11 cellular contexts compared by ENCODE assay signal in the genomic region with DNA sequence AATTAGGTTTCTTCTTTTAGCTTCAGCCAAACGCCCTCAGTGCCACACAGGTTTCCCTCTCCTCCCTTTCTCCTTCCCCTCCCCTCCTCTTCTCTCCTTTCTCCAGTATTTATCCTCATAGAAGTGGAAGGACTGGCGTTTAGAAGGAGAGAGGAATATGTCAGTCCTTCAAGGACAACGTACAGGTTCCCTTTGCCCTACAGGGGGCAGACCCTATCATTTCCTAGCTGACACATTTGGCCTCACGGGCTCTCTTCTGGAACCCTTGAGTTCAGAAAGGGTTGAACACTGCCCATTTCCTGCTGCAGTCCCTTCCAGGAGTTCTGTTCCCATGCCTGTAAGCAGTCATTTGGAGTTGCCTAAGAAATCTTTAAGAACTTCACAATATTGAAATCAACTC. TPM values are rescaled to one million over a fixed set of nuclear protein-coding genes. Genes with fewer than 3 reads are reported as not detected.
DNase-seq lines count a peak whose midpoint lies in the region; ATAC-seq, FAIRE-seq and TF ChIP-seq lines count a peak whose summit lies in the region.
"Had no signal": no experiment of that assay in that cellular context is flagged by ENCODE, and none has a peak within 500 bp of the region (broad histone marks: within the 10 kb centered on the region; RNA-seq: fewer than 3 reads in every experiment).

No MANE protein-coding gene starts in this region.

- no peak overlapping the region for H4K91ac ChIP-seq in H1 (replicated peaks; ENCODE audit: insufficient read length, low read length)

- H4K8ac ChIP-seq in H1 (ENCODE audit: extremely low read depth, insufficient read depth, low read length), result no peak overlapping the region

- H3K4me1 ChIP-seq in A549 (peaks cover 17% of the 10 kb centered on the region; the same call in 2 of the 3 replicates), H1 (replicated peaks in 1 of 4; ENCODE audit: control insufficient read depth in 3 of 4, insufficient read depth in 4 of 4, low read length in 3 of 4) (peaks cover 5 to 11% (median 7%) of the 10 kb centered on the region in 4 experiments; a peak in 4 of 7 replicates)

- no peak overlapping the region for H3K18ac ChIP-seq in H1 (ENCODE audit: extremely low read depth, low read length)

- no peak overlapping the region for H3K56ac ChIP-seq in H1 (replicated peaks; ENCODE audit: insufficient read length, low read depth, low read length)

- TF ChIP-seq CTCF in A549 (IDR thresholded peaks at IDR 0.05), result peak; percentile 26; the same call in 2 of the 3 replicates
- peak; percentile 4 to 51 (median 48) for TF ChIP-seq CTCF in H1 (IDR thresholded peaks at IDR 0.05; ENCODE audit: control extremely low read depth in 1 of 3, insufficient read depth in 1 of 3, low read depth in 1 of 3, low read length in 3 of 3)

- peaks cover 2% of the 10 kb centered on the region; the same call in 1 of the 2 replicates for H3K23me2 ChIP-seq in H1 (ENCODE audit: low read depth, low read length)

- CTCF ChIA-PET in A549 (lab: Yijun Ruan, JAX) (interaction anchor here (0.9 to 10.3 kb wide), 18 partner anchors 9 to 950 kb away, joined by 3 to 121 read pairs (median 4); no protein-coding TSS in a partner anchor), H1 (lab: Charles Lee; ENCODE audit: partially characterized antibody) (interaction anchor here (0.6 to 5.6 kb wide), 27 partner anchors 10 to 944 kb away, joined by 3 to 61 read pairs (median 5); no protein-coding TSS in a partner anchor)
- CTCF ChIA-PET in activated CD8-positive, alpha-beta memory T cell treated with anti-CD3 and anti-CD28 coated beads, Interleukin-2, amount 10 ng/mL, durations not matched to agents 7 days and 5 days (lab: Charles Lee), result interaction anchor here (0.7 to 2.7 kb wide), 3 partner anchors 10 to 947 kb away, joined by 3 to 10 read pairs (median 4); no protein-coding TSS in a partner anchor

- no peak overlapping the region for H2BK12ac ChIP-seq in H1 (ENCODE audit: low read depth, low read length)

- H3K4me3 ChIP-seq in A549 (no peak overlapping the region), H1 (ENCODE audit: extremely low read depth in 1 of 4, insufficient read depth in 2 of 4, low read depth in 3 of 4, low read length in 4 of 4) (no peak overlapping the region)
- H3K4me3 ChIP-seq: heart left ventricle had no signal

- H3K27ac ChIP-seq in A549, result no peak overlapping the region
- H3K27ac ChIP-seq in H1 (ENCODE audit: low read depth, low read length), result no peak overlapping the region
- H3K27ac ChIP-seq: heart left ventricle had no signal

- H3K9me3 ChIP-seq in A549 (no peaks in the 10 kb centered on the region), H1 (ENCODE audit: insufficient read depth in 2 of 2, low read depth in 1 of 2, low read length in 1 of 2) (no peaks in the 10 kb centered on the region)
- H3K9me3 ChIP-seq: heart left ventricle had no signal

- H4K5ac ChIP-seq in H1 (ENCODE audit: insufficient read length, low read depth, low read length), result no peak overlapping the region

- POLR2A ChIA-PET in A549 (lab: Yijun Ruan, JAX) (interaction anchor here (0.6 kb wide), 1 partner anchor 563 kb away, joined by 5 read pairs; no protein-coding TSS in a partner anchor), H1 (lab: Charles Lee; ENCODE audit: partially characterized antibody) (no interaction called here)

- H3K36me3 Mint-ChIP-seq in activated CD8-positive, alpha-beta memory T cell treated with anti-CD3 and anti-CD28 coated beads, Interleukin-2, amount 10 ng/mL, durations not matched to agents 7 days and 5 days, result no peaks in the 10 kb centered on the region
- H3K36me3 Mint-ChIP-seq: activated naive CD4-positive, alpha-beta T cell treated with anti-CD3 and anti-CD28 coated beads, Interleukin-2, amount 10 ng/mL, durations not matched to agents 7 days and 5 days had no signal

- H3K27me3 Mint-ChIP-seq in activated CD8-positive, alpha-beta memory T cell treated with anti-CD3 and anti-CD28 coated beads, Interleukin-2, amount 10 ng/mL, durations not matched to agents 7 days and 5 days, result peaks cover 78% of the 10 kb centered on the region

- TF ChIP-seq EP300 in A549 (IDR thresholded peaks at IDR 0.05) (no peak), H1 (IDR thresholded peaks at IDR 0.05; ENCODE audit: borderline replicate concordance in 1 of 2, low read depth in 2 of 2, low read length in 2 of 2) (no peak)

- no peaks in the 10 kb centered on the region for H3K79me1 ChIP-seq in H1 (ENCODE audit: low read depth, low read length)

- H3K23ac ChIP-seq in H1 (ENCODE audit: insufficient read length), result no peak overlapping the region

- H2AK5ac ChIP-seq in H1 (ENCODE audit: low read depth, low read length), result no peak overlapping the region

- 0 out of 2 replicates have a peak overlapping the region, but pooled peaks have one; percentile 40 for H2BK20ac ChIP-seq in H1 (ENCODE audit: low read length)

- DNase-seq in A549 (ENCODE audit: low read depth in 1 of 2, low spot score in 1 of 2) (peak in 1 of 2 experiments; percentile 55), GDM1 (lab: John Stamatoyannopoulos, UW) (peak; percentile 6), NCI-H510A treated with DMSO at 0.1 percent for 48 hours (lab: John Stamatoyannopoulos, UW) (peak; percentile 76), H1 (ENCODE audit: low read depth in 1 of 2, low spot score in 2 of 2) (no peak), T1000 (lab: John Stamatoyannopoulos, UW) (no peak)
- no peak for DNase-seq in activated CD8-positive, alpha-beta memory T cell treated with anti-CD3 and anti-CD28 coated beads, Interleukin-2, amount 10 ng/mL, durations not matched to agents 7 days and 5 days
- DNase-seq: activated naive CD4-positive, alpha-beta T cell treated with anti-CD3 and anti-CD28 coated beads, Interleukin-2, amount 10 ng/mL, durations not matched to agents 7 days and 5 days; heart left ventricle; SHP77 had no signal

- ATAC-seq in A549 (peak; percentile 49 to 74; a peak in 3 of 6 replicates), GM18858 (IDR thresholded peaks at IDR 0.05; ENCODE audit: unreplicated experiment) (no peak), GM21717 (IDR thresholded peaks at IDR 0.05; ENCODE audit: unreplicated experiment) (no peak)
- ATAC-seq in activated CD8-positive, alpha-beta memory T cell treated with anti-CD3 and anti-CD28 coated beads, Interleukin-2, amount 10 ng/mL, durations not matched to agents 7 days and 5 days, result no peak
- ATAC-seq: heart left ventricle had no signal

- H3K4me3 Mint-ChIP-seq in activated CD8-positive, alpha-beta memory T cell treated with anti-CD3 and anti-CD28 coated beads, Interleukin-2, amount 10 ng/mL, durations not matched to agents 7 days and 5 days, result no peak overlapping the region
- H3K4me3 Mint-ChIP-seq: activated naive CD4-positive, alpha-beta T cell treated with anti-CD3 and anti-CD28 coated beads, Interleukin-2, amount 10 ng/mL, durations not matched to agents 7 days and 5 days had no signal

- H3K9ac ChIP-seq in H1 (replicated peaks in 1 of 4; ENCODE audit: extremely low read depth in 1 of 4, low read depth in 3 of 4, low read length in 3 of 4), result no peak overlapping the region

- TF ChIP-seq POLR2A in A549 (IDR thresholded peaks at IDR 0.05; ENCODE audit: low read length), result no peak
- no peak for TF ChIP-seq POLR2A in H1 (IDR thresholded peaks at IDR 0.05; ENCODE audit: control extremely low read depth in 1 of 2, low read depth in 2 of 2, low read length in 2 of 2)

- H3K4me2 ChIP-seq in A549 (peak overlapping the region; percentile 98; the same call in 2 of the 3 replicates), H1 (ENCODE audit: insufficient read depth in 1 of 2, low read depth in 2 of 2, low read length in 2 of 2) (no peak overlapping the region; a peak in 1 of 4 replicates)

- peak; percentile 14 to 37; a peak in 3 of 5 replicates for TF ChIP-seq RAD21 in A549 (conservative IDR thresholded peaks at IDR 0.05 in 1 of 2, IDR thresholded peaks at IDR 0.05 in 1 of 2)
- TF ChIP-seq RAD21 in H1 (IDR thresholded peaks at IDR 0.05 in 1 of 2, conservative IDR thresholded peaks at IDR 0.05 in 1 of 2; ENCODE audit: low read depth in 2 of 2, low read length in 2 of 2), result peak; percentile 37 to 48

- no peaks in the 10 kb centered on the region; a peak in 1 of 7 replicates for H3K27me3 ChIP-seq in H1 (replicated peaks in 1 of 4; ENCODE audit: control insufficient read depth in 3 of 4, extremely low read depth in 1 of 4, insufficient read depth in 3 of 4, low read length in 3 of 4)

- no peak for FAIRE-seq in A549 (lab: Jason Lieb, UNC)
- peak; percentile 45 for FAIRE-seq in H1 (lab: Jason Lieb, UNC)

- no peak overlapping the region for H3K14ac ChIP-seq in H1 (ENCODE audit: insufficient read length)

- no peak overlapping the region for H3K27ac Mint-ChIP-seq in activated CD8-positive, alpha-beta memory T cell treated with anti-CD3 and anti-CD28 coated beads, Interleukin-2, amount 10 ng/mL, durations not matched to agents 7 days and 5 days
- H3K27ac Mint-ChIP-seq: activated naive CD4-positive, alpha-beta T cell treated with anti-CD3 and anti-CD28 coated beads, Interleukin-2, amount 10 ng/mL, durations not matched to agents 7 days and 5 days had no signal

- H2AFZ ChIP-seq in H1 (ENCODE audit: low read length), result no peak overlapping the region

- no peaks in the 10 kb centered on the region for H3K79me2 ChIP-seq in H1 (ENCODE audit: control insufficient read depth in 1 of 2, insufficient read depth in 2 of 2, low read length in 2 of 2)

- H2BK15ac ChIP-seq in H1 (ENCODE audit: low read length), result no peak overlapping the region

- H3K4ac ChIP-seq in H1 (replicated peaks; ENCODE audit: insufficient read length, low read depth, low read length), result no peak overlapping the region

- WGBS in A549 (ENCODE audit: missing lambda C conversion rate), result 15% methylated on average over 4 of the region's 4 CpGs
- 49% methylated on average over 4 of the region's 4 CpGs; no CpG with 5 or more reads in 1 of the 2 experiments for WGBS in H1 (ENCODE audit: extremely low coverage in 1 of 2, insufficient coverage in 1 of 2, insufficient read length in 1 of 2, insufficient replicate concordance in 2 of 2, low coverage in 1 of 2, low lambda C conversion rate in 2 of 2, missing lambda C conversion rate in 1 of 2), 2 experiments

- H3K4me1 Mint-ChIP-seq in activated CD8-positive, alpha-beta memory T cell treated with anti-CD3 and anti-CD28 coated beads, Interleukin-2, amount 10 ng/mL, durations not matched to agents 7 days and 5 days, result peaks cover 8% of the 10 kb centered on the region

- H2BK5ac ChIP-seq in H1 (ENCODE audit: low read depth, low read length), result no peak overlapping the region

- no peaks in the 10 kb centered on the region for H3K9me3 Mint-ChIP-seq in activated CD8-positive, alpha-beta memory T cell treated with anti-CD3 and anti-CD28 coated beads, Interleukin-2, amount 10 ng/mL, durations not matched to agents 7 days and 5 days (ENCODE audit: low read depth)
- H3K9me3 Mint-ChIP-seq: activated naive CD4-positive, alpha-beta T cell treated with anti-CD3 and anti-CD28 coated beads, Interleukin-2, amount 10 ng/mL, durations not matched to agents 7 days and 5 days had no signal

- H3K36me3 ChIP-seq in H1 (ENCODE audit: control insufficient read depth in 2 of 4, insufficient read depth in 4 of 4, low read length in 3 of 4), result no peaks in the 10 kb centered on the region
- H3K36me3 ChIP-seq: heart left ventricle had no signal

- H2BK120ac ChIP-seq in H1 (replicated peaks; ENCODE audit: low read depth, low read length), result no peak overlapping the region

- no peaks in the 10 kb centered on the region for H4K20me1 ChIP-seq in H1 (replicated peaks in 1 of 2; ENCODE audit: control insufficient read depth in 1 of 2, insufficient read depth in 2 of 2, low read length in 2 of 2)

RNA-seq across cellular contexts. Expression of gene CDCA7, which starts 46.1 kb away (rescaled TPM):
- polyA plus RNA-seq in A549 (2011; rRNA removed) (72.3 and 93.5 TPM in 2 replicates), A549 (2017; fragmentation: RNase III; extraction: RNeasy Plus Mini Kit Qiagen cat#74134 plus additional on column Dnase treatment) (37.0 to 40.3 TPM (median 39.4 TPM) in 3 replicates), H1 (2011; rRNA removed) (62.2 and 64.4 TPM in 2 replicates)
- 52.5 and 57.2 TPM in 2 replicates for polyA plus RNA-seq in A549 (2012; cell fraction: cytosol; rRNA removed)
- 57.8 and 88.8 TPM in 2 replicates for polyA plus RNA-seq in A549 (2012; cell fraction: nucleus; rRNA removed)
- 36.1 and 38.1 TPM in 2 replicates for polyA minus RNA-seq in A549 (2011; rRNA and poly(A)+ RNA removed)
- 75.7 and 80.4 TPM in 2 replicates for total RNA-seq in H1 (2021; fragmentation: NEBNext Ultra II Directional; extraction: Animal tissue kit (Norgen Biotek cat#: 25700))
- polyA plus RNA-seq in H1 (2011; cell fraction: cytosol; rRNA removed), result 88.6 TPM
- 121 TPM for polyA plus RNA-seq in H1 (2011; cell fraction: nucleus; rRNA removed)
- polyA plus RNA-seq in H1 (2012, experiment 1 of 2), result 51.7 to 80.1 TPM (median 61.2 TPM) in 4 replicates
- polyA plus RNA-seq in H1 (2012, experiment 2 of 2), result 28.2 TPM
- polyA plus RNA-seq in H1 (2013, experiment 1 of 2), result 69.7 TPM
- polyA plus RNA-seq in H1 (2013, experiment 2 of 2), result 62.2 TPM
- 54.4 and 57.1 TPM in 2 replicates for polyA minus RNA-seq in H1 (2011; rRNA and poly(A)+ RNA removed)
- polyA minus RNA-seq in H1 (2011; cell fraction: cytosol; rRNA and poly(A)+ RNA removed), result 43.6 TPM
- polyA minus RNA-seq in H1 (2011; cell fraction: nucleus; rRNA and poly(A)+ RNA removed), result 42.2 TPM
- total RNA-seq in activated CD8-positive, alpha-beta memory T cell treated with anti-CD3 and anti-CD28 coated beads, Interleukin-2, amount 10 ng/mL, durations not matched to agents 7 days and 5 days, result 10 to 100 TPM; 74.4 to 89.0 TPM

Comparison
In these comparisons a context has a peak if more than half of its experiments do, and no peak if none do; other contexts are left out.
1. ATAC-seq: peak in A549 (2 of 2); none in activated CD8-positive, alpha-beta memory T cell treated with anti-CD3 and anti-CD28 coated beads, Interleukin-2, amount 10 ng/mL, durations not matched to agents 7 days and 5 days (single experiment), GM18858 (single experiment) and GM21717 (single experiment).
2. DNase-seq: peak in GDM1 (single experiment) and NCI-H510A treated with DMSO at 0.1 percent for 48 hours (single experiment); none in H1 (0 of 2), activated CD8-positive, alpha-beta memory T cell treated with anti-CD3 and anti-CD28 coated beads, Interleukin-2, amount 10 ng/mL, durations not matched to agents 7 days and 5 days (single experiment) and T1000 (single experiment).
3. Of the 18 proteins assayed by ChIP-seq in both H1 and A549: peak only in H1: none; only in A549: none; in both: CTCF and RAD21; in neither: 16.